In the genomic region with DNA sequence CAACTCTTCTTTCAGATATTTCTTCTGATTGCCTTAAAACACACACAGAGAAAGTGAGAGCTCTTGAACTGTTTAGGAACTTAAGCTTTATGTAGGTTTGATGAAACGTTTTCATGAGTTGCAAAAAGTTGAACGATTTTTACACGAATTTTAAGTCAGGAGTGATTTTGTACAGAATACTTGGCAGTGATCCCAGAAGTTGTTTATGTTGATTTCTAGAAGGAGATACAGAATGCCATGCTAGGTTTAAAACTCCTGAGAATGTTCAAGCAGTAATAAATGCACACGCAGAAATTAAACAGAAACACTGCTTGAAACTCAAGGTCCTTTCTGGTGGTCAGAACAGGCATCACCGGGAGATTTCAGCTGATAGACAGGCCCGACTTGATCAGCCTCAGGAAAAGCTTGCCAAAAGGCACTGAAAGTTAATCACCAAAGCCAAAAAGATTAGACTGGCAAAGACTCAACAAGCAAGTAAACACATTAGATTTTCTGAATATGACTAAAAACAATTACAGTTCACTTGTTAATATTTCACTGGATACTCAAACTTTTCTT, we compare ENCODE assay signal across 26 cellular contexts.
A peak's percentile ranks its signal among the peaks of the same experiment; 100 is the strongest.
DNase-seq lines count a peak whose midpoint lies in the region; ATAC-seq, FAIRE-seq and TF ChIP-seq lines count a peak whose summit lies in the region.
"Had no signal": no experiment of that assay in that cellular context is flagged by ENCODE, and none has a peak within 500 bp of the region (broad histone marks: within the 10 kb centered on the region; RNA-seq: fewer than 3 reads in every experiment).

No MANE protein-coding gene starts in this region.

- 6% methylated on average over 6 of the region's 6 CpGs for WGBS in pancreas, 2 donors

- no peaks in the 10 kb centered on the region for H4K20me1 ChIP-seq in fibroblast of lung (ENCODE audit: control insufficient read depth, extremely low read depth, insufficient read depth, low read length)

- H3K4me2 ChIP-seq in fibroblast of lung (ENCODE audit: extremely low read depth, insufficient read depth, low read length): no peak overlapping the region

- H3K36me3 ChIP-seq in fibroblast of lung (ENCODE audit: control insufficient read depth, insufficient read depth, low read length) (no peaks in the 10 kb centered on the region), pancreas (no peaks in the 10 kb centered on the region)
- H3K36me3 ChIP-seq: ascending aorta, ovary had no signal

- H3K27me3 ChIP-seq in fibroblast of lung (ENCODE audit: control insufficient read depth, insufficient read depth, low read length) (no peaks in the 10 kb centered on the region), pancreas (no peaks in the 10 kb centered on the region)
- H3K27me3 ChIP-seq: ascending aorta, ovary had no signal

- H3K36me3 Mint-ChIP-seq in activated CD8-positive, alpha-beta T cell treated with anti-CD3 and anti-CD28 coated beads, Interleukin-2, amount 10 ng/mL, durations not matched to agents 7 days and 5 days (ENCODE audit: low read depth): no peaks in the 10 kb centered on the region
- H3K36me3 Mint-ChIP-seq: activated CD8-positive, alpha-beta memory T cell treated with anti-CD3 and anti-CD28 coated beads, Interleukin-2, amount 10 ng/mL, durations not matched to agents 7 days and 5 days; CD4-positive, alpha-beta memory T cell; naive thymus-derived CD8-positive, alpha-beta T cell; T-cell had no signal

- H3K9me3 ChIP-seq in fibroblast of lung (ENCODE audit: control insufficient read depth, insufficient read depth, low read depth, low read length) (no peaks in the 10 kb centered on the region), pancreas (no peaks in the 10 kb centered on the region)
- H3K9me3 ChIP-seq: ascending aorta, ovary had no signal

- intact Hi-C loops in pancreas (cut with DNase I): no loop called here

- H3K27ac ChIP-seq in VCaP (0 out of 2 replicates have a peak overlapping the region, but pooled peaks have one; percentile 1), fibroblast of lung (ENCODE audit: insufficient read depth, low read length) (no peak overlapping the region), pancreas (no peak overlapping the region)
- H3K27ac ChIP-seq: ascending aorta, ovary had no signal

- no peak for TF ChIP-seq CTCF in VCaP (conservative IDR thresholded peaks at IDR 0.05)
- no peak for TF ChIP-seq CTCF in fibroblast of lung (conservative IDR thresholded peaks at IDR 0.05 in 1 of 2, IDR thresholded peaks at IDR 0.05 in 1 of 2; ENCODE audit: low read depth in 1 of 2, low read length in 2 of 2)
- TF ChIP-seq CTCF in pancreas (IDR thresholded peaks at IDR 0.05): no peak

- no peak overlapping the region for H3K4me3 ChIP-seq in fibroblast of lung (replicated peaks in 1 of 4; ENCODE audit: control extremely low read depth in 1 of 4, insufficient read depth in 1 of 4, low read depth in 3 of 4, low read length in 4 of 4)
- H3K4me3 ChIP-seq in pancreas: no peak overlapping the region
- H3K4me3 ChIP-seq: ascending aorta, ovary had no signal

- no peaks in the 10 kb centered on the region for H3K27me3 Mint-ChIP-seq in activated CD8-positive, alpha-beta T cell treated with anti-CD3 and anti-CD28 coated beads, Interleukin-2, amount 10 ng/mL, durations not matched to agents 7 days and 5 days (ENCODE audit: low read depth)

- H3K9me3 Mint-ChIP-seq in activated CD8-positive, alpha-beta T cell treated with anti-CD3 and anti-CD28 coated beads, Interleukin-2, amount 10 ng/mL, durations not matched to agents 7 days and 5 days (ENCODE audit: insufficient read depth): no peaks in the 10 kb centered on the region
- H3K9me3 Mint-ChIP-seq: CD4-positive, alpha-beta memory T cell; H9; naive thymus-derived CD8-positive, alpha-beta T cell; T-cell had no signal

- H3K79me2 ChIP-seq in fibroblast of lung (ENCODE audit: control insufficient read depth, insufficient read depth, low read length): no peaks in the 10 kb centered on the region

- ATAC-seq in pancreas: peak; percentile 46 to 79 (median 68)
- no peak for ATAC-seq in HG03378 (IDR thresholded peaks at IDR 0.05; ENCODE audit: unreplicated experiment)
- ATAC-seq in activated CD8-positive, alpha-beta T cell treated with anti-CD3 and anti-CD28 coated beads, Interleukin-2, amount 10 ng/mL, durations not matched to agents 7 days and 5 days: no peak
- ATAC-seq: activated CD8-positive, alpha-beta memory T cell treated with anti-CD3 and anti-CD28 coated beads, Interleukin-2, amount 10 ng/mL, durations not matched to agents 7 days and 5 days; naive thymus-derived CD8-positive, alpha-beta T cell; Right ventricle myocardium inferior; sciatic nerve; T-cell had no signal

- DNase-seq in H4 (ENCODE audit: low spot score) (peak; percentile 47), fibroblast of lung (ENCODE audit: low read depth in 2 of 2) (peak in 1 of 2 donors; percentile 58), pancreas (peak in 1 of 6 donors; percentile 26), SHP77 (lab: John Stamatoyannopoulos, UW) (no peak)
- DNase-seq in activated CD8-positive, alpha-beta T cell treated with anti-CD3 and anti-CD28 coated beads, Interleukin-2, amount 10 ng/mL, durations not matched to agents 7 days and 5 days: no peak
- DNase-seq: activated CD4-positive, alpha-beta T cell treated with anti-CD3 and anti-CD28 coated beads for 4 hours; activated CD8-positive, alpha-beta memory T cell treated with anti-CD3 and anti-CD28 coated beads, Interleukin-2, amount 10 ng/mL, durations not matched to agents 7 days and 5 days; activated naive CD4-positive, alpha-beta T cell treated with anti-CD3 and anti-CD28 coated beads, Interleukin-2, amount 50 U/mL, for 16 hours; CD4-positive, alpha-beta memory T cell; effector memory CD4-positive, alpha-beta T cell; GF-D8; H9; head of caudate nucleus; MV-4-11; naive thymus-derived CD8-positive, alpha-beta T cell; NCI-H1694; NCI-H526 treated with DMSO at 0.1 percent for 48 hours; ovary; stimulated activated CD4-positive, alpha-beta T cell treated with anti-CD3 and anti-CD28 coated beads, Interleukin-15, amount 100 ng/mL, for 24 hours; T-cell had no signal

- CTCF ChIA-PET in activated CD8-positive, alpha-beta T cell treated with anti-CD3 and anti-CD28 coated beads, Interleukin-2, amount 10 ng/mL, durations not matched to agents 7 days and 5 days (lab: Charles Lee): no interaction called here

- no peaks in the 10 kb centered on the region for H3K4me1 Mint-ChIP-seq in activated CD8-positive, alpha-beta T cell treated with anti-CD3 and anti-CD28 coated beads, Interleukin-2, amount 10 ng/mL, durations not matched to agents 7 days and 5 days (ENCODE audit: low read depth)
- H3K4me1 Mint-ChIP-seq: activated CD8-positive, alpha-beta memory T cell treated with anti-CD3 and anti-CD28 coated beads, Interleukin-2, amount 10 ng/mL, durations not matched to agents 7 days and 5 days; CD4-positive, alpha-beta memory T cell; H9; naive thymus-derived CD8-positive, alpha-beta T cell; T-cell had no signal

- POLR2A ChIA-PET in activated CD8-positive, alpha-beta T cell treated with anti-CD3 and anti-CD28 coated beads, Interleukin-2, amount 10 ng/mL, durations not matched to agents 7 days and 5 days (lab: Charles Lee): no interaction called here

- no peak overlapping the region for H3K9ac ChIP-seq in fibroblast of lung (ENCODE audit: insufficient read depth, low read length)

- H2AFZ ChIP-seq in fibroblast of lung (ENCODE audit: low read length): peak overlapping the region; percentile 14

- no peak overlapping the region for H3K27ac Mint-ChIP-seq in activated CD8-positive, alpha-beta T cell treated with anti-CD3 and anti-CD28 coated beads, Interleukin-2, amount 10 ng/mL, durations not matched to agents 7 days and 5 days
- H3K27ac Mint-ChIP-seq: activated CD8-positive, alpha-beta memory T cell treated with anti-CD3 and anti-CD28 coated beads, Interleukin-2, amount 10 ng/mL, durations not matched to agents 7 days and 5 days; CD4-positive, alpha-beta memory T cell; H9; naive thymus-derived CD8-positive, alpha-beta T cell; T-cell had no signal

- H3K4me1 ChIP-seq in fibroblast of lung (ENCODE audit: control insufficient read depth, extremely low read depth, insufficient read depth, low read length): peaks cover 2% of the 10 kb centered on the region
- H3K4me1 ChIP-seq in pancreas: peaks cover 7 to 11% (median 9%) of the 10 kb centered on the region in 3 donors
- H3K4me1 ChIP-seq: ascending aorta had no signal

- no peak for FAIRE-seq in pancreas (lab: Jason Lieb, UNC)
- FAIRE-seq: HTR-8/SVneo had no signal

- no peak overlapping the region for H3K4me3 Mint-ChIP-seq in activated CD8-positive, alpha-beta T cell treated with anti-CD3 and anti-CD28 coated beads, Interleukin-2, amount 10 ng/mL, durations not matched to agents 7 days and 5 days
- H3K4me3 Mint-ChIP-seq: activated CD8-positive, alpha-beta memory T cell treated with anti-CD3 and anti-CD28 coated beads, Interleukin-2, amount 10 ng/mL, durations not matched to agents 7 days and 5 days; CD4-positive, alpha-beta memory T cell; H9; naive thymus-derived CD8-positive, alpha-beta T cell; T-cell had no signal

Comparison
In these comparisons a context has a peak if more than half of its experiments do, and no peak if none do; other contexts are left out.
1. ATAC-seq: peak in pancreas (4 of 4); none in HG03378 (single experiment) and activated CD8-positive, alpha-beta T cell treated with anti-CD3 and anti-CD28 coated beads, Interleukin-2, amount 10 ng/mL, durations not matched to agents 7 days and 5 days (single experiment).